23 cellular contexts compared by ENCODE assay signal in the genomic region with DNA sequence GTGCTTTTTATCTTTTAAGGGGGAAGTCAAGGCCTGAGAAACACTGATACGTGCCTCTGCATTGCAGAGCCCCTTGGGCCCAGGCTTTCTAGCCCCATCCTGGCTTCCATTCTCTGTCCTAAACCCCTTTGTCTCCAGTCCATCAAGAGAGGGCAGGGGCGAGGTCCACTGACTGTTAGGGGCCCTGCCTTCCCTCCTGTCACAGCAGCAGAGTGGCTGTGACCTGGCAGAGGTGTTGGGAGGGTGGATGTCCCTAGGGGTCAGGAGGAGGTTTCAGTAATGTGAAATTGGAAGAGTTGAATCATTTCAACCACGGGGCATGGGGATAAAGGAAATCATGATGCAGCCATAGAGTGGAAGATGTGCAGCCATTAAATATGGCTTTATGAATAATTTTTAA. TPM values are rescaled to one million over a fixed set of nuclear protein-coding genes. Genes with fewer than 3 reads are reported as not detected.
DNase-seq lines count a peak whose midpoint lies in the region; ATAC-seq and TF ChIP-seq lines count a peak whose summit lies in the region.
"Had no signal": no experiment of that assay in that cellular context is flagged by ENCODE, and none has a peak within 500 bp of the region (broad histone marks: within the 10 kb centered on the region; RNA-seq: fewer than 3 reads in every experiment).

No MANE protein-coding gene starts in this region.

- H3K36me3 ChIP-seq in gastrocnemius medialis = no peaks in the 10 kb centered on the region
- H3K36me3 ChIP-seq: BE2C had no signal

- in situ Hi-C loops in gastrocnemius medialis (cut with MboI; ENCODE audit: low sequenced_read_pairs in 4 of 4) = no loop called here

- H3K4me3 Mint-ChIP-seq in activated naive CD8-positive, alpha-beta T cell = no peak overlapping the region
- no peak overlapping the region for H3K4me3 Mint-ChIP-seq in activated naive CD8-positive, alpha-beta T cell treated with anti-CD3 and anti-CD28 coated beads for 36 hours
- H3K4me3 Mint-ChIP-seq in activated T-helper 17 cell treated with anti-CD3 and anti-CD28 coated beads, Interleukin-2, amount 50 U/mL, for 72 hours = no peak overlapping the region
- peak overlapping the region; percentile 46 for H3K4me3 Mint-ChIP-seq in nephron progenitor cell
- no peak overlapping the region for H3K4me3 Mint-ChIP-seq in stimulated activated naive CD8-positive, alpha-beta T cell treated with anti-CD3 and anti-CD28 coated beads, Interleukin-15, Interleukin-2, amounts not matched to agents 100 ng/mL and 50 ng/mL, for 24 hours
- H3K4me3 Mint-ChIP-seq: CD4-positive, CD25-positive, alpha-beta regulatory T cell had no signal

- TF ChIP-seq POLR2A in gastrocnemius medialis (IDR thresholded peaks at IDR 0.05) = no peak

- peaks cover 61 to 65% of the 10 kb centered on the region in 2 donors for H3K4me1 ChIP-seq in gastrocnemius medialis
- H3K4me1 ChIP-seq: BE2C had no signal

- H3K9me3 ChIP-seq in gastrocnemius medialis = no peaks in the 10 kb centered on the region
- H3K9me3 ChIP-seq: BE2C had no signal

- no peaks in the 10 kb centered on the region for H3K9me3 Mint-ChIP-seq in activated naive CD8-positive, alpha-beta T cell (ENCODE audit: low read depth)
- H3K9me3 Mint-ChIP-seq in activated naive CD8-positive, alpha-beta T cell treated with anti-CD3 and anti-CD28 coated beads for 36 hours = no peaks in the 10 kb centered on the region
- H3K9me3 Mint-ChIP-seq in activated T-helper 17 cell treated with anti-CD3 and anti-CD28 coated beads, Interleukin-2, amount 50 U/mL, for 72 hours = no peaks in the 10 kb centered on the region
- no peaks in the 10 kb centered on the region for H3K9me3 Mint-ChIP-seq in nephron progenitor cell
- H3K9me3 Mint-ChIP-seq in stimulated activated naive CD8-positive, alpha-beta T cell treated with anti-CD3 and anti-CD28 coated beads, Interleukin-15, Interleukin-2, amounts not matched to agents 100 ng/mL and 50 ng/mL, for 24 hours = no peaks in the 10 kb centered on the region
- H3K9me3 Mint-ChIP-seq: CD4-positive, CD25-positive, alpha-beta regulatory T cell had no signal

- H3K4me1 Mint-ChIP-seq in activated naive CD8-positive, alpha-beta T cell (ENCODE audit: low read depth) = peaks cover under 1% of the 10 kb centered on the region
- no peaks in the 10 kb centered on the region for H3K4me1 Mint-ChIP-seq in activated naive CD8-positive, alpha-beta T cell treated with anti-CD3 and anti-CD28 coated beads for 36 hours
- no peaks in the 10 kb centered on the region for H3K4me1 Mint-ChIP-seq in activated T-helper 17 cell treated with anti-CD3 and anti-CD28 coated beads, Interleukin-2, amount 50 U/mL, for 72 hours
- peaks cover 82% of the 10 kb centered on the region for H3K4me1 Mint-ChIP-seq in nephron progenitor cell
- peaks cover 27% of the 10 kb centered on the region for H3K4me1 Mint-ChIP-seq in stimulated activated naive CD8-positive, alpha-beta T cell treated with anti-CD3 and anti-CD28 coated beads, Interleukin-15, Interleukin-2, amounts not matched to agents 100 ng/mL and 50 ng/mL, for 24 hours (ENCODE audit: low read depth)
- H3K4me1 Mint-ChIP-seq: CD4-positive, CD25-positive, alpha-beta regulatory T cell had no signal

- H3K4me3 ChIP-seq in gastrocnemius medialis = no peak overlapping the region

- H3K27ac Mint-ChIP-seq in activated naive CD8-positive, alpha-beta T cell = peak overlapping the region; percentile 2
- H3K27ac Mint-ChIP-seq in activated naive CD8-positive, alpha-beta T cell treated with anti-CD3 and anti-CD28 coated beads for 36 hours = no peak overlapping the region
- no peak overlapping the region for H3K27ac Mint-ChIP-seq in activated T-helper 17 cell treated with anti-CD3 and anti-CD28 coated beads, Interleukin-2, amount 50 U/mL, for 72 hours
- H3K27ac Mint-ChIP-seq in nephron progenitor cell = peak overlapping the region; percentile 87
- peak overlapping the region; percentile 80 for H3K27ac Mint-ChIP-seq in stimulated activated naive CD8-positive, alpha-beta T cell treated with anti-CD3 and anti-CD28 coated beads, Interleukin-15, Interleukin-2, amounts not matched to agents 100 ng/mL and 50 ng/mL, for 24 hours

- no peaks in the 10 kb centered on the region for H3K36me3 Mint-ChIP-seq in activated naive CD8-positive, alpha-beta T cell
- H3K36me3 Mint-ChIP-seq in activated naive CD8-positive, alpha-beta T cell treated with anti-CD3 and anti-CD28 coated beads for 36 hours = no peaks in the 10 kb centered on the region
- no peaks in the 10 kb centered on the region for H3K36me3 Mint-ChIP-seq in activated T-helper 17 cell treated with anti-CD3 and anti-CD28 coated beads, Interleukin-2, amount 50 U/mL, for 72 hours (ENCODE audit: low read depth)
- H3K36me3 Mint-ChIP-seq in nephron progenitor cell (ENCODE audit: low read depth) = no peaks in the 10 kb centered on the region
- no peaks in the 10 kb centered on the region for H3K36me3 Mint-ChIP-seq in stimulated activated naive CD8-positive, alpha-beta T cell treated with anti-CD3 and anti-CD28 coated beads, Interleukin-15, Interleukin-2, amounts not matched to agents 100 ng/mL and 50 ng/mL, for 24 hours (ENCODE audit: low read depth)
- H3K36me3 Mint-ChIP-seq: CD4-positive, CD25-positive, alpha-beta regulatory T cell had no signal

- TF ChIP-seq CTCF in nephron progenitor cell (IDR thresholded peaks at IDR 0.05) = no peak
- TF ChIP-seq CTCF in gastrocnemius medialis (IDR thresholded peaks at IDR 0.05 in 4 of 5, conservative IDR thresholded peaks at IDR 0.05 in 1 of 5) = no peak

- intact Hi-C loops in gastrocnemius medialis (cut with DNase I; ENCODE audit: low total_unique reads) = no loop called here

- H3K27me3 ChIP-seq in gastrocnemius medialis = no peaks in the 10 kb centered on the region
- H3K27me3 ChIP-seq: BE2C had no signal

- no peak for DNase-seq in activated naive CD8-positive, alpha-beta T cell treated with anti-CD3 and anti-CD28 coated beads for 36 hours
- DNase-seq in nephron progenitor cell (no peak), OCI-M1 (lab: John Stamatoyannopoulos, UW) (no peak), NCI-H2171 (lab: John Stamatoyannopoulos, UW) (no peak), gastrocnemius medialis (no peak)
- DNase-seq: BE2C; CD4-positive, CD25-positive, alpha-beta regulatory T cell; COR-L47; DMS 273 treated with DMSO at 0.1 percent for 48 hours; DND-41; GOT3; KG1; MV-4-11; NCI-H187; NCI-H2107; NCI-H2227 treated with DMSO at 0.1 percent for 48 hours; NCI-H510A treated with DMSO at 0.1 percent for 48 hours; NCI-H774; RPMI8226; SHP77 treated with DMSO at 0.1 percent for 48 hours had no signal

- ATAC-seq in activated T-helper 17 cell treated with anti-CD3 and anti-CD28 coated beads, Interleukin-2, amount 50 U/mL, for 72 hours (replicated peaks) = peak; percentile 28
- ATAC-seq in gastrocnemius medialis = no peak

- no peaks in the 10 kb centered on the region for H3K27me3 Mint-ChIP-seq in activated naive CD8-positive, alpha-beta T cell
- H3K27me3 Mint-ChIP-seq in activated naive CD8-positive, alpha-beta T cell treated with anti-CD3 and anti-CD28 coated beads for 36 hours = no peaks in the 10 kb centered on the region
- H3K27me3 Mint-ChIP-seq in activated T-helper 17 cell treated with anti-CD3 and anti-CD28 coated beads, Interleukin-2, amount 50 U/mL, for 72 hours = no peaks in the 10 kb centered on the region
- peaks cover 2% of the 10 kb centered on the region for H3K27me3 Mint-ChIP-seq in nephron progenitor cell (ENCODE audit: low read depth, poor library complexity)
- no peaks in the 10 kb centered on the region for H3K27me3 Mint-ChIP-seq in stimulated activated naive CD8-positive, alpha-beta T cell treated with anti-CD3 and anti-CD28 coated beads, Interleukin-15, Interleukin-2, amounts not matched to agents 100 ng/mL and 50 ng/mL, for 24 hours

- no peak overlapping the region for H3K27ac ChIP-seq in gastrocnemius medialis

RNA-seq across cellular contexts. Expression of a gene that starts 24.0 kb away (rescaled TPM):
- not detected for total RNA-seq in activated naive CD8-positive, alpha-beta T cell treated with anti-CD3 and anti-CD28 coated beads for 36 hours
- total RNA-seq in activated T-helper 17 cell treated with anti-CD3 and anti-CD28 coated beads, Interleukin-2, amount 50 U/mL, for 72 hours = 1 to 10 TPM in 1 of 2 donors, under 1 TPM in 1; 0.35 to 4.1 TPM
- total RNA-seq in gastrocnemius medialis = 10 to 100 TPM; 15.6 to 31.1 (median 16.3) TPM

RNA-seq across cellular contexts. Expression of a gene that starts 54.9 kb away (rescaled TPM):
- total RNA-seq in activated naive CD8-positive, alpha-beta T cell treated with anti-CD3 and anti-CD28 coated beads for 36 hours = 1 to 10 TPM; 1.5 to 1.7 TPM
- total RNA-seq in activated T-helper 17 cell treated with anti-CD3 and anti-CD28 coated beads, Interleukin-2, amount 50 U/mL, for 72 hours = under 1 TPM; 0.35 to 0.42 TPM
- total RNA-seq in gastrocnemius medialis = 1 to 10 TPM in 3 of 4 donors, under 1 TPM in 1; 0.66 to 3.1 (median 2.3) TPM

Comparison
In these comparisons a context has a peak if more than half of its experiments do, and no peak if none do; other contexts are left out.
1. H3K27ac Mint-ChIP-seq: peak in activated naive CD8-positive, alpha-beta T cell (single experiment), nephron progenitor cell (single experiment) and stimulated activated naive CD8-positive, alpha-beta T cell treated with anti-CD3 and anti-CD28 coated beads, Interleukin-15, Interleukin-2, amounts not matched to agents 100 ng/mL and 50 ng/mL, for 24 hours (single experiment); none in activated naive CD8-positive, alpha-beta T cell treated with anti-CD3 and anti-CD28 coated beads for 36 hours (single experiment) and activated T-helper 17 cell treated with anti-CD3 and anti-CD28 coated beads, Interleukin-2, amount 50 U/mL, for 72 hours (single experiment).